Comparison of ENCODE assay signal across 11 cellular contexts in genomic region chr10:85864866-85865526, GRCh38.
"Had no signal": no experiment of that assay in that cellular context is flagged by ENCODE, and none has a peak within 500 bp of the region (broad histone marks: within the 10 kb centered on the region; RNA-seq: fewer than 3 reads in every experiment).

No MANE protein-coding gene starts in this region.

- H3K36me3 ChIP-seq: neutrophil had no signal

- ATAC-seq: foreskin keratinocyte; left colon; naive thymus-derived CD8-positive, alpha-beta T cell had no signal

- H3K4me1 ChIP-seq: foreskin keratinocyte had no signal

- H3K9me3 ChIP-seq: neutrophil had no signal

- H3K4me3 ChIP-seq: lung, skin epidermis had no signal

- DNase-seq: dermis blood vessel endothelial cell; foreskin keratinocyte; left colon; mesendoderm; naive thymus-derived CD8-positive, alpha-beta T cell; stimulated activated CD4-positive, alpha-beta T cell treated with anti-CD3 and anti-CD28 coated beads, Interleukin-12 subunit alpha, Interleukin-12 subunit beta, amount 100 ng/mL, for 4 hours; stimulated activated naive CD4-positive, alpha-beta T cell treated with Interleukin-2 at 50 U/mL for 16 hours; trophoblast cell had no signal

- H3K27me3 ChIP-seq: foreskin keratinocyte, neutrophil had no signal

- H3K27ac ChIP-seq: foreskin keratinocyte, neutrophil had no signal
